Comparison of ENCODE assay signal across 24 cellular contexts in genomic region chr1:245983294-245983967, GRCh38.
"Had no signal": no experiment of that assay in that cellular context is flagged by ENCODE, and none has a peak within 500 bp of the region (broad histone marks: within the 10 kb centered on the region; RNA-seq: fewer than 3 reads in every experiment).

No MANE protein-coding gene starts in this region.

- H3K4me1 Mint-ChIP-seq: stimulated activated memory B cell treated with anti-CD40 and anti-IgM and Interleukin-4, amounts not matched to agents 10 μg/mL and 1 μg/mL and 100 μg/mL, for 72 hours had no signal

- H3K9me3 Mint-ChIP-seq: natural killer cell treated with Interleukin-12 subunit alpha and Interleukin-12 subunit beta and Interleukin-15 and Interleukin-18, amount 100 ng/mL, for 72 hours; stimulated activated memory B cell treated with anti-CD40 and anti-IgM and Interleukin-4, amounts not matched to agents 10 μg/mL and 1 μg/mL and 100 μg/mL, for 72 hours; stimulated activated naive CD8-positive, alpha-beta T cell treated with anti-CD3 and anti-CD28 coated beads, Interleukin-15, Interleukin-2, amounts not matched to agents 100 ng/mL and 50 ng/mL, for 24 hours had no signal

- ATAC-seq: esophagus mucosa; gastroesophageal sphincter; left colon; left ventricle myocardium superior; natural killer cell treated with Interleukin-12 subunit alpha and Interleukin-12 subunit beta and Interleukin-15 and Interleukin-18, amount 100 ng/mL, for 72 hours; psoas muscle; right lobe of liver; stimulated activated memory B cell treated with anti-CD40 and anti-IgM and Interleukin-4, amounts not matched to agents 10 μg/mL and 1 μg/mL and 100 μg/mL, for 72 hours had no signal

- H3K4me3 ChIP-seq: coronary artery, dorsolateral prefrontal cortex, gastroesophageal sphincter, lung, psoas muscle, right lobe of liver, spleen, tibial artery, upper lobe of left lung, vagina had no signal

- H3K27me3 Mint-ChIP-seq: natural killer cell treated with Interleukin-12 subunit alpha and Interleukin-12 subunit beta and Interleukin-15 and Interleukin-18, amount 100 ng/mL, for 72 hours; stimulated activated memory B cell treated with anti-CD40 and anti-IgM and Interleukin-4, amounts not matched to agents 10 μg/mL and 1 μg/mL and 100 μg/mL, for 72 hours; stimulated activated naive CD8-positive, alpha-beta T cell treated with anti-CD3 and anti-CD28 coated beads, Interleukin-15, Interleukin-2, amounts not matched to agents 100 ng/mL and 50 ng/mL, for 24 hours had no signal

- H3K36me3 ChIP-seq: gastroesophageal sphincter, right lobe of liver, spleen, tibial artery, upper lobe of left lung, vagina had no signal

- H3K36me3 Mint-ChIP-seq: natural killer cell treated with Interleukin-12 subunit alpha and Interleukin-12 subunit beta and Interleukin-15 and Interleukin-18, amount 100 ng/mL, for 72 hours had no signal

- DNase-seq: dorsolateral prefrontal cortex; effector CD8-positive, alpha-beta T cell; foreskin fibroblast; left colon; left ventricle myocardium superior; mesenchymal stem cell; midbrain; psoas muscle; retina; right lobe of liver; spleen; stimulated activated CD4-positive, alpha-beta T cell treated with anti-CD3 and anti-CD28 coated beads, Interleukin-15, amount 100 ng/mL, for 24 hours; stimulated activated CD4-positive, alpha-beta T cell treated with anti-CD3 and anti-CD28 coated beads, Interleukin-1b, Interleukin-23, amount 100 ng/mL, for 48 hours; stimulated activated CD4-positive, alpha-beta T cell treated with anti-CD3 and anti-CD28 coated beads, Interleukin-4, amount 100 ng/mL, for 24 hours; tibial artery; upper lobe of left lung had no signal

- H3K27ac ChIP-seq: coronary artery, dorsolateral prefrontal cortex, gastroesophageal sphincter, psoas muscle, right lobe of liver, spleen, tibial artery, upper lobe of left lung, vagina had no signal

- H3K9me3 ChIP-seq: gastroesophageal sphincter, psoas muscle, right lobe of liver, spleen, tibial artery, upper lobe of left lung, vagina had no signal

- H3K4me3 Mint-ChIP-seq: natural killer cell treated with Interleukin-12 subunit alpha and Interleukin-12 subunit beta and Interleukin-15 and Interleukin-18, amount 100 ng/mL, for 72 hours; stimulated activated memory B cell treated with anti-CD40 and anti-IgM and Interleukin-4, amounts not matched to agents 10 μg/mL and 1 μg/mL and 100 μg/mL, for 72 hours; stimulated activated naive CD8-positive, alpha-beta T cell treated with anti-CD3 and anti-CD28 coated beads, Interleukin-15, Interleukin-2, amounts not matched to agents 100 ng/mL and 50 ng/mL, for 24 hours had no signal

- H3K27ac Mint-ChIP-seq: natural killer cell treated with Interleukin-12 subunit alpha and Interleukin-12 subunit beta and Interleukin-15 and Interleukin-18, amount 100 ng/mL, for 72 hours; stimulated activated memory B cell treated with anti-CD40 and anti-IgM and Interleukin-4, amounts not matched to agents 10 μg/mL and 1 μg/mL and 100 μg/mL, for 72 hours; stimulated activated naive CD8-positive, alpha-beta T cell treated with anti-CD3 and anti-CD28 coated beads, Interleukin-15, Interleukin-2, amounts not matched to agents 100 ng/mL and 50 ng/mL, for 24 hours had no signal

- H3K4me1 ChIP-seq: psoas muscle, right lobe of liver, spleen had no signal

- H3K27me3 ChIP-seq: dorsolateral prefrontal cortex, gastroesophageal sphincter, right lobe of liver, spleen, tibial artery, upper lobe of left lung, vagina had no signal
